ENCODE assay signal across 8 cellular contexts in the genomic region with DNA sequence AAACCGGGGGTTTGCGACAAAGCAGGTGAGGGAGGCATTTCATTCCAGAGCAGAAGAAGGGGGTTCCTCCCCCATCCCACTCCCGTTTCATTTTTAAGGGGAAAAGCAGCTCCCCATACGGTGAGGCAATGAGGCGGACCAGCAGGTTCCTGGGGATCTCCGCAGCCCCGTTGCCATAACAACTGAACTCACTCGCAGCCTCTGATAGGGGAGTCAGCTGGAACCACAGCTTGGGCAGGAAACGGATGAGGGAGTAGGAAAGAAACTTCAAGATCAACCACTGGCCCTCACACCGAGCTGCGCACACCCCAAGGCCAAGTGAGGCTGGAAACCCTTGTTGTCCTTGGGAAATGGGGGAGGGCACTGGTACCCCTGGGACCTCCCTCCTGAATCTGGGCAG.
DNase-seq lines count a peak whose midpoint lies in the region; ATAC-seq and TF ChIP-seq lines count a peak whose summit lies in the region.
"Not testable (repeated sequence)": the region's sequence is repeated elsewhere in the genome, so short reads cannot be mapped to it uniquely, and the experiment has no call there.

No MANE protein-coding gene starts in this region.

- in situ Hi-C loops in astrocyte of the spinal cord (cut with HindIII; ENCODE audit: low sequenced_read_pairs): not testable (repeated sequence)

- ATAC-seq in GM18873 (IDR thresholded peaks at IDR 0.05; ENCODE audit: low FRiP score, unreplicated experiment) (peak; percentile 80), HG03060 (IDR thresholded peaks at IDR 0.05; ENCODE audit: low read depth, unreplicated experiment) (peak; percentile 75)

- H3K4me3 ChIP-seq in AG09309 (ENCODE audit: control insufficient read depth, low read depth, low read length); astrocyte of the spinal cord (ENCODE audit: low read depth, low read length): not testable (repeated sequence)

- DNase-seq in AG09309 (ENCODE audit: low read depth) (peak; percentile 10), NCI-H524 (lab: John Stamatoyannopoulos, UW) (peak; percentile 73 to 84), astrocyte of the spinal cord (ENCODE audit: low read depth, low spot score) (peak; percentile 55), iPS-NIHi11 (ENCODE audit: low spot score) (peak; percentile 55)
- peak; percentile 44 to 47 for DNase-seq in activated CD4-positive, alpha-beta T cell treated with anti-CD3 and anti-CD28 coated beads for 24 hours (ENCODE audit: low read depth in 2 of 2)
- peak; percentile 52 to 58 for DNase-seq in stimulated activated CD4-positive, alpha-beta T cell treated with anti-CD3 and anti-CD28 coated beads, Interleukin-2, amount 100 ng/mL, for 48 hours

- TF ChIP-seq CTCF in AG09309 (IDR thresholded peaks at IDR 0.05; ENCODE audit: control insufficient read depth, insufficient read depth, low read depth, low read length, missing control alignments); astrocyte of the spinal cord (IDR thresholded peaks at IDR 0.05; ENCODE audit: low read depth, low read length): not testable (repeated sequence)

Comparison
In these comparisons a context has a peak if more than half of its experiments do, and no peak if none do; other contexts are left out.
1. DNase-seq: peak in every context shown above with its lines; median percentile 78 in NCI-H524; 55 in astrocyte of the spinal cord; 55 in iPS-NIHi11; 55 in stimulated activated CD4-positive, alpha-beta T cell treated with anti-CD3 and anti-CD28 coated beads, Interleukin-2, amount 100 ng/mL, for 48 hours; 46 in activated CD4-positive, alpha-beta T cell treated with anti-CD3 and anti-CD28 coated beads for 24 hours; 10 in AG09309.